18 cellular contexts compared by ENCODE assay signal in genomic region chr5:61053937-61054336, GRCh38.
A peak's percentile ranks its signal among the peaks of the same experiment; 100 is the strongest.
DNase-seq lines count a peak whose midpoint lies in the region; ATAC-seq and TF ChIP-seq lines count a peak whose summit lies in the region.
"Had no signal": no experiment of that assay in that cellular context is flagged by ENCODE, and none has a peak within 500 bp of the region (broad histone marks: within the 10 kb centered on the region; RNA-seq: fewer than 3 reads in every experiment).

No MANE protein-coding gene starts in this region.

- ATAC-seq in IMR-90 (ENCODE audit: low read depth) (no peak), foreskin keratinocyte (peak; percentile 61), HG02852 (IDR thresholded peaks at IDR 0.05; ENCODE audit: unreplicated experiment) (no peak), Right ventricle myocardium superior (ENCODE audit: poor library complexity) (no peak)

- TF ChIP-seq CTCF in IMR-90 (conservative IDR thresholded peaks at IDR 0.05; ENCODE audit: low read depth, low read length): no peak
- TF ChIP-seq CTCF in foreskin keratinocyte (conservative IDR thresholded peaks at IDR 0.05): no peak

- dilution Hi-C loops in IMR-90 (cut with HindIII; ENCODE audit: low sequenced_read_pairs, unreplicated experiment): no loop called here

- H3K27ac ChIP-seq in IMR-90 (ENCODE audit: insufficient read depth, low read length) (no peak overlapping the region), foreskin keratinocyte (peak overlapping the region; percentile 14)
- H3K27ac ChIP-seq: stomach had no signal

- intact Hi-C loops in IMR-90 (cut with micrococcal nuclease): loop anchor here (5.0 to 10.0 kb wide), 3 partner anchors 97 to 1091 kb away; no protein-coding TSS in a partner anchor
- intact Hi-C loops in Right ventricle myocardium superior (cut with DNase I): loop anchor here (10.0 kb wide), 2 partner anchors 601 to 881 kb away; no protein-coding TSS in a partner anchor

- H3K18ac ChIP-seq in IMR-90 (ENCODE audit: low read depth, low read length): no peak overlapping the region; the same call in 1 of the 2 replicates

- CTCF ChIA-PET in IMR-90 (lab: Yijun Ruan, JAX): interaction anchor here (1.6 kb wide), 1 partner anchor 605 kb away, joined by 5 read pairs; no protein-coding TSS in a partner anchor

- H3K9ac ChIP-seq in IMR-90 (ENCODE audit: low read depth, low read length): no peak overlapping the region

- no peak overlapping the region for H3K23ac ChIP-seq in IMR-90 (ENCODE audit: low read depth, low read length)

- no peak for TF ChIP-seq RAD21 in IMR-90 (IDR thresholded peaks at IDR 0.05; ENCODE audit: low read length)

- peak overlapping the region; percentile 27; the same call in 1 of the 2 replicates for H2AK5ac ChIP-seq in IMR-90 (ENCODE audit: low read depth, low read length)

- H2BK5ac ChIP-seq in IMR-90 (ENCODE audit: low read depth, low read length, poor library complexity, severe bottlenecking): no peak overlapping the region

- H2BK120ac ChIP-seq in IMR-90 (ENCODE audit: low read depth, low read length): no peak overlapping the region

- POLR2A ChIA-PET in IMR-90 (lab: Charles Lee; ENCODE audit: unreplicated experiment): no interaction called here

- H3K14ac ChIP-seq in IMR-90 (replicated peaks; ENCODE audit: low read depth, low read length): 0 out of 2 replicates have a peak overlapping the region, but pooled peaks have one; percentile 58

- no peak overlapping the region for H3K4me2 ChIP-seq in IMR-90 (ENCODE audit: low read depth, low read length)

- DNase-seq in A172 (ENCODE audit: low spot score) (peak; percentile 25), IMR-90 (peak; percentile 25), astrocyte of the hippocampus (ENCODE audit: low read depth, low spot score) (peak; percentile 11), foreskin keratinocyte (peak in 1 of 2 donors; percentile 39), NCI-H1092 treated with DMSO at 0.1 percent for 48 hours (lab: John Stamatoyannopoulos, UW) (no peak), Right ventricle myocardium superior (no peak)
- no peak for DNase-seq in stimulated activated CD8-positive, alpha-beta memory T cell treated with anti-CD3 and anti-CD28 coated beads, Interleukin-4, amount 100 ng/mL, for 48 hours
- DNase-seq: activated CD4-positive, alpha-beta memory T cell treated with anti-CD3 and anti-CD28 coated beads for 36 hours; BE2C; dermis blood vessel endothelial cell; DMS79; NCI-H1105 treated with DMSO at 0.1 percent for 48 hours; NCI-H2107; NCI-H510A; stimulated activated CD4-positive, alpha-beta T cell treated with anti-CD3 and anti-CD28 coated beads, Interleukin-4, amount 100 ng/mL, for 4 hours; stomach; trophoblast cell had no signal

- WGBS in IMR-90 (ENCODE audit: extremely low coverage in 2 of 2, insufficient read length in 1 of 2), 2 experiments: no CpG with 5 or more reads among the region's 2 CpGs

- in situ Hi-C loops in IMR-90 (cut with MboI; ENCODE audit: low sequenced_read_pairs): loop anchor here (10.0 to 25.0 kb wide), 3 partner anchors 271 to 1083 kb away; no protein-coding TSS in a partner anchor

- H2BK15ac ChIP-seq in IMR-90 (ENCODE audit: low read depth, low read length): no peak overlapping the region

- no peaks in the 10 kb centered on the region for H3K36me3 ChIP-seq in IMR-90 (ENCODE audit: control insufficient read depth, insufficient read depth, low read length)
- H3K36me3 ChIP-seq: BE2C, stomach had no signal

- no peak overlapping the region for H4K8ac ChIP-seq in IMR-90 (ENCODE audit: low read depth in 2 of 2, low read length in 2 of 2)

- no peak overlapping the region for H3K4me3 ChIP-seq in IMR-90 (ENCODE audit: insufficient read depth, low read depth, low read length)
- H3K4me3 ChIP-seq: stomach had no signal

- no peak overlapping the region for H2AFZ ChIP-seq in IMR-90 (replicated peaks; ENCODE audit: low read length, poor library complexity)

- H4K20me1 ChIP-seq in IMR-90 (ENCODE audit: insufficient read depth, low read length): no peaks in the 10 kb centered on the region

- no peak for TF ChIP-seq POLR2A in IMR-90 (IDR thresholded peaks at IDR 0.05; ENCODE audit: low read depth, low read length)

- peaks cover 3% of the 10 kb centered on the region; the same call in 1 of the 2 replicates for H3K9me1 ChIP-seq in IMR-90 (ENCODE audit: insufficient read depth, low read length)

- no peak overlapping the region for H4K91ac ChIP-seq in IMR-90 (ENCODE audit: insufficient read depth, low read depth, low read length)

- H3K27me3 ChIP-seq in IMR-90 (ENCODE audit: control insufficient read depth, insufficient read depth, low read length) (no peaks in the 10 kb centered on the region), foreskin keratinocyte (no peaks in the 10 kb centered on the region)
- H3K27me3 ChIP-seq: BE2C, stomach had no signal

- H3K9me3 ChIP-seq in IMR-90 (ENCODE audit: control insufficient read depth, insufficient read depth, low read length): no peaks in the 10 kb centered on the region
- H3K9me3 ChIP-seq: BE2C, stomach had no signal

- H2BK20ac ChIP-seq in IMR-90 (ENCODE audit: low read depth, low read length): peak overlapping the region; percentile 59

- H3K4me1 ChIP-seq in IMR-90 (ENCODE audit: control insufficient read depth, insufficient read depth, low read length) (peaks cover 4% of the 10 kb centered on the region; the same call in 1 of the 2 replicates), foreskin keratinocyte (peaks cover 36% of the 10 kb centered on the region)
- H3K4me1 ChIP-seq: BE2C had no signal

- no peak overlapping the region for H3K56ac ChIP-seq in IMR-90 (ENCODE audit: extremely low read depth, insufficient read depth, low read length)

- H3K79me1 ChIP-seq in IMR-90 (ENCODE audit: low read depth in 1 of 2, low read length in 2 of 2): peaks cover 6 to 10% of the 10 kb centered on the region in 2 experiments; a peak in 3 of 4 replicates

- H4K5ac ChIP-seq in IMR-90 (ENCODE audit: low read depth, low read length): no peak overlapping the region

- H2AK9ac ChIP-seq in IMR-90 (replicated peaks; ENCODE audit: low read depth, low read length, poor library complexity): no peak overlapping the region

- no TSS peak for BruUV-seq in IMR-90 (replicated peaks; lab: Mats Ljungman, UMichigan)

- H3K4ac ChIP-seq in IMR-90 (ENCODE audit: low read depth, low read length): peak overlapping the region; percentile 36

TF ChIP-seq in IMR-90, 13 proteins besides CTCF, POLR2A, EP300 and RAD21:
- TF ChIP-seq RFX5 (IDR thresholded peaks at IDR 0.05; ENCODE audit: low read depth, low read length) (no peak), SMC3 (IDR thresholded peaks at IDR 0.05; ENCODE audit: low read depth, low read length) (no peak), MAZ (IDR thresholded peaks at IDR 0.05; ENCODE audit: borderline replicate concordance, low read depth, low read length) (no peak), MAFK (IDR thresholded peaks at IDR 0.05; ENCODE audit: low read depth, low read length) (no peak), RCOR1 (IDR thresholded peaks at IDR 0.05; ENCODE audit: insufficient replicate concordance, low read length) (no peak), ELK1 (IDR thresholded peaks at IDR 0.05; ENCODE audit: borderline replicate concordance, low read depth, low read length) (no peak), FOS (IDR thresholded peaks at IDR 0.05; ENCODE audit: low read depth, low read length) (no peak), BHLHE40 (IDR thresholded peaks at IDR 0.05; ENCODE audit: low read depth, low read length) (no peak), MXI1 (IDR thresholded peaks at IDR 0.05; ENCODE audit: borderline replicate concordance, low read depth, low read length) (no peak), CEBPB (IDR thresholded peaks at IDR 0.05; ENCODE audit: low read depth, low read length) (no peak)

Comparison
In these comparisons a context has a peak if more than half of its experiments do, and no peak if none do; other contexts are left out.
1. DNase-seq: peak in A172 (single experiment), IMR-90 (single experiment) and astrocyte of the hippocampus (single experiment); none in NCI-H1092 treated with DMSO at 0.1 percent for 48 hours (single experiment), stimulated activated CD8-positive, alpha-beta memory T cell treated with anti-CD3 and anti-CD28 coated beads, Interleukin-4, amount 100 ng/mL, for 48 hours (single experiment) and Right ventricle myocardium superior (single experiment).